Comparison of ENCODE assay signal across 8 cellular contexts in the genomic region with DNA sequence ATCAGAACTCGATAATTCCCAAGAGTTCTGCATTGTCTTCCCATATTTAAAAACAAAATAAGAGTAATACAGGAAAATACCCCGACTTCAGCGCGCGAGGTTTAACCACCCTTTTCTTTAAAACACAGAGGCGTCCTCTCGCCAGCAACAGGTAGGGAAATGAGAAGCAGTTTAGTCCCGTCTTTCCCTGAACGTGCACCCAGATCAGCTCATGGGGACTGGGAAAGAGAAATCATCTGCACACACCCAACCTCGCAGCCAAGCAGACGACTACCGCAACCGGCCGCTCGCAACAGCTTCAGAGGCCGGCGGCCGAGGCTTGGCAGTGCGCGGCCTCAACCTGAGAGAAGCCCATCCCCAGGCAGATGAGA. TPM values are rescaled to one million over a fixed set of nuclear protein-coding genes. Genes with fewer than 3 reads are reported as not detected.
DNase-seq lines count a peak whose midpoint lies in the region; ATAC-seq and TF ChIP-seq lines count a peak whose summit lies in the region.

No MANE protein-coding gene starts in this region.

- H3K4me3 Mint-ChIP-seq in activated naive CD4-positive, alpha-beta T cell treated with anti-CD3 and anti-CD28 coated beads, Interleukin-2, amount 10 ng/mL, durations not matched to agents 7 days and 5 days, result peak overlapping the region; percentile 91
- H3K4me3 Mint-ChIP-seq in activated CD8-positive, alpha-beta T cell treated with anti-CD3 and anti-CD28 coated beads, Interleukin-2, amount 10 ng/mL, durations not matched to agents 7 days and 5 days, result peak overlapping the region; percentile 96
- H3K4me3 Mint-ChIP-seq in stimulated activated effector memory CD8-positive, alpha-beta T cell treated with anti-CD3 and anti-CD28 coated beads, Interleukin-12 subunit alpha, Interleukin-12 subunit beta, amount 100 ng/mL, for 72 hours, result peak overlapping the region; percentile 89

- H3K27ac Mint-ChIP-seq in activated naive CD4-positive, alpha-beta T cell treated with anti-CD3 and anti-CD28 coated beads, Interleukin-2, amount 10 ng/mL, durations not matched to agents 7 days and 5 days, result peak overlapping the region; percentile 91
- peak overlapping the region; percentile 93 for H3K27ac Mint-ChIP-seq in activated CD8-positive, alpha-beta T cell treated with anti-CD3 and anti-CD28 coated beads, Interleukin-2, amount 10 ng/mL, durations not matched to agents 7 days and 5 days
- H3K27ac Mint-ChIP-seq in stimulated activated effector memory CD8-positive, alpha-beta T cell treated with anti-CD3 and anti-CD28 coated beads, Interleukin-12 subunit alpha, Interleukin-12 subunit beta, amount 100 ng/mL, for 72 hours, result peak overlapping the region; percentile 94

- peaks cover 46% of the 10 kb centered on the region for H3K4me1 Mint-ChIP-seq in activated naive CD4-positive, alpha-beta T cell treated with anti-CD3 and anti-CD28 coated beads, Interleukin-2, amount 10 ng/mL, durations not matched to agents 7 days and 5 days
- H3K4me1 Mint-ChIP-seq in activated CD8-positive, alpha-beta T cell treated with anti-CD3 and anti-CD28 coated beads, Interleukin-2, amount 10 ng/mL, durations not matched to agents 7 days and 5 days (ENCODE audit: low read depth), result peaks cover 49% of the 10 kb centered on the region
- peaks cover 27% of the 10 kb centered on the region for H3K4me1 Mint-ChIP-seq in stimulated activated effector memory CD8-positive, alpha-beta T cell treated with anti-CD3 and anti-CD28 coated beads, Interleukin-12 subunit alpha, Interleukin-12 subunit beta, amount 100 ng/mL, for 72 hours

- CTCF ChIA-PET in activated naive CD4-positive, alpha-beta T cell treated with anti-CD3 and anti-CD28 coated beads, Interleukin-2, amount 10 ng/mL, durations not matched to agents 7 days and 5 days (lab: Charles Lee), result no interaction called here
- CTCF ChIA-PET in activated CD8-positive, alpha-beta T cell treated with anti-CD3 and anti-CD28 coated beads, Interleukin-2, amount 10 ng/mL, durations not matched to agents 7 days and 5 days (lab: Charles Lee), result no interaction called here
- CTCF ChIA-PET in GM10248 (lab: Yijun Ruan, JAX), result no interaction called here

- POLR2A ChIA-PET in activated CD8-positive, alpha-beta T cell treated with anti-CD3 and anti-CD28 coated beads, Interleukin-2, amount 10 ng/mL, durations not matched to agents 7 days and 5 days (lab: Charles Lee), result interaction anchor here (0.6 to 0.8 kb wide), 3 partner anchors 17 to 257 kb away, joined by 3 to 6 read pairs (median 3); a partner anchor contains a TSS
- POLR2A ChIA-PET in GM10248 (lab: Yijun Ruan, JAX), result no interaction called here

- H3K9me3 Mint-ChIP-seq in activated naive CD4-positive, alpha-beta T cell treated with anti-CD3 and anti-CD28 coated beads, Interleukin-2, amount 10 ng/mL, durations not matched to agents 7 days and 5 days, result no peaks in the 10 kb centered on the region
- H3K9me3 Mint-ChIP-seq in activated CD8-positive, alpha-beta T cell treated with anti-CD3 and anti-CD28 coated beads, Interleukin-2, amount 10 ng/mL, durations not matched to agents 7 days and 5 days (ENCODE audit: insufficient read depth), result no peaks in the 10 kb centered on the region
- no peaks in the 10 kb centered on the region for H3K9me3 Mint-ChIP-seq in stimulated activated effector memory CD8-positive, alpha-beta T cell treated with anti-CD3 and anti-CD28 coated beads, Interleukin-12 subunit alpha, Interleukin-12 subunit beta, amount 100 ng/mL, for 72 hours

- H3K4me3 ChIP-seq in iPS-11a (ENCODE audit: low read depth, low read length), result peak overlapping the region; percentile 89

- peaks cover 7% of the 10 kb centered on the region for H3K27me3 Mint-ChIP-seq in activated naive CD4-positive, alpha-beta T cell treated with anti-CD3 and anti-CD28 coated beads, Interleukin-2, amount 10 ng/mL, durations not matched to agents 7 days and 5 days
- H3K27me3 Mint-ChIP-seq in activated CD8-positive, alpha-beta T cell treated with anti-CD3 and anti-CD28 coated beads, Interleukin-2, amount 10 ng/mL, durations not matched to agents 7 days and 5 days (ENCODE audit: low read depth), result no peaks in the 10 kb centered on the region

- DNase-seq in activated naive CD4-positive, alpha-beta T cell treated with anti-CD3 and anti-CD28 coated beads, Interleukin-2, amount 10 ng/mL, durations not matched to agents 7 days and 5 days, result no peak
- DNase-seq in activated naive CD4-positive, alpha-beta T cell treated with anti-CD3 and anti-CD28 coated beads, Interleukin-2, amount 50 U/mL, for 16 hours, result no peak
- DNase-seq in activated CD8-positive, alpha-beta T cell treated with anti-CD3 and anti-CD28 coated beads, Interleukin-2, amount 10 ng/mL, durations not matched to agents 7 days and 5 days, result no peak
- no peak for DNase-seq in stimulated activated effector memory CD8-positive, alpha-beta T cell treated with anti-CD3 and anti-CD28 coated beads, Interleukin-12 subunit alpha, Interleukin-12 subunit beta, amount 100 ng/mL, for 72 hours (ENCODE audit: low spot score in 2 of 2)
- DNase-seq in GM10248 (ENCODE audit: extremely low spot score), result no peak
- no peak for DNase-seq in retina

- peaks cover 23% of the 10 kb centered on the region for H3K36me3 Mint-ChIP-seq in activated naive CD4-positive, alpha-beta T cell treated with anti-CD3 and anti-CD28 coated beads, Interleukin-2, amount 10 ng/mL, durations not matched to agents 7 days and 5 days
- H3K36me3 Mint-ChIP-seq in activated CD8-positive, alpha-beta T cell treated with anti-CD3 and anti-CD28 coated beads, Interleukin-2, amount 10 ng/mL, durations not matched to agents 7 days and 5 days (ENCODE audit: low read depth), result peaks cover 29% of the 10 kb centered on the region
- peaks cover 54% of the 10 kb centered on the region for H3K36me3 Mint-ChIP-seq in stimulated activated effector memory CD8-positive, alpha-beta T cell treated with anti-CD3 and anti-CD28 coated beads, Interleukin-12 subunit alpha, Interleukin-12 subunit beta, amount 100 ng/mL, for 72 hours

- no peak for TF ChIP-seq CTCF in GM10248 (IDR thresholded peaks at IDR 0.05; ENCODE audit: control extremely low read depth, extremely low read depth, low read depth, missing control alignments)

- ATAC-seq in activated CD8-positive, alpha-beta T cell treated with anti-CD3 and anti-CD28 coated beads, Interleukin-2, amount 10 ng/mL, durations not matched to agents 7 days and 5 days, result no peak
- ATAC-seq in stimulated activated effector memory CD8-positive, alpha-beta T cell treated with anti-CD3 and anti-CD28 coated beads, Interleukin-12 subunit alpha, Interleukin-12 subunit beta, amount 100 ng/mL, for 72 hours, result no peak
- no peak for ATAC-seq in GM21381 (IDR thresholded peaks at IDR 0.05; ENCODE audit: unreplicated experiment)

RNA-seq across cellular contexts. Expression of a gene that starts 0.7 kb away (rescaled TPM):
- total RNA-seq in activated CD8-positive, alpha-beta T cell treated with anti-CD3 and anti-CD28 coated beads, Interleukin-2, amount 10 ng/mL, durations not matched to agents 7 days and 5 days, result 10 to 100 TPM; 48.8 to 50.1 TPM

RNA-seq across cellular contexts. Expression of a gene that starts 34.9 kb away (rescaled TPM):
- total RNA-seq in activated CD8-positive, alpha-beta T cell treated with anti-CD3 and anti-CD28 coated beads, Interleukin-2, amount 10 ng/mL, durations not matched to agents 7 days and 5 days, result not detected
